In the genomic region with DNA sequence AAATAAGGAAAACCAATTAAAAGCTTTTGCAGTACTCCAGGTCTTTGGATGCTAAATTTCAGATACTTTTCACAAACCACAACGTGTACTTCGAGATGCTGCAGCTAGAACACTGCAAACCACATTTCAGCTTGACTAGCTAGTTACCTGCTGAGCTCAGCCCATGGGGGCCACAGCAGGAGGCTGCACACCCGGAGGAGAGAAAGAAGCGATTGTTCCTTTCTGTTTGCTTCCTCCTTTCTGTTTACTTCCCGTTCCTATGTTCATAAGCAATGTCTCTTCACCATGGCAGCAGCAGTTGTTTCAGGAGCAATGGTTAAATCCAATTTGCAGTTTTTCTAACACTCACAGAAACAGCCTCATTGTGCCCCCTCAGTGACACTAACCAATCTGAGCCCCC, we compare ENCODE assay signal across 1 cellular context.
A peak's percentile ranks its signal among the peaks of the same experiment; 100 is the strongest.
TF ChIP-seq lines count a peak whose summit lies in the region.

No MANE protein-coding gene starts in this region.

TF ChIP-seq in HepG2, 621 proteins besides CTCF, POLR2A, EP300 and RAD21 (continued from another document and continues in another):
- TF ChIP-seq PITX1 (CRISPR knock-in tag; IDR thresholded peaks at IDR 0.05) = no peak
- TF ChIP-seq CENPX (CRISPR knock-in tag; IDR thresholded peaks at IDR 0.05) = no peak
- TF ChIP-seq, protein P1, sequence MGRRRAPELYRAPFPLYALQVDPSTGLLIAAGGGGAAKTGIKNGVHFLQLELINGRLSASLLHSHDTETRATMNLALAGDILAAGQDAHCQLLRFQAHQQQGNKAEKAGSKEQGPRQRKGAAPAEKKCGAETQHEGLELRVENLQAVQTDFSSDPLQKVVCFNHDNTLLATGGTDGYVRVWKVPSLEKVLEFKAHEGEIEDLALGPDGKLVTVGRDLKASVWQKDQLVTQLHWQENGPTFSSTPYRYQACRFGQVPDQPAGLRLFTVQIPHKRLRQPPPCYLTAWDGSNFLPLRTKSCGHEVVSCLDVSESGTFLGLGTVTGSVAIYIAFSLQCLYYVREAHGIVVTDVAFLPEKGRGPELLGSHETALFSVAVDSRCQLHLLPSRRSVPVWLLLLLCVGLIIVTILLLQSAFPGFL (CRISPR knock-in tag; IDR thresholded peaks at IDR 0.05) = no peak
- 0 out of 2 replicates have a peak, but pooled peaks have one; percentile 20 for TF ChIP-seq ZNF264 (CRISPR knock-in tag; IDR thresholded peaks at IDR 0.05)
- TF ChIP-seq ZKSCAN8 (CRISPR knock-in tag; IDR thresholded peaks at IDR 0.05; ENCODE audit: borderline replicate concordance) = no peak; the same call in 1 of the 2 replicates
- TF ChIP-seq AGO2 (optimal IDR thresholded peaks at IDR 0.05; ENCODE audit: low read depth, low read length) = no peak
- no peak for TF ChIP-seq ZNF383 (CRISPR knock-in tag; IDR thresholded peaks at IDR 0.05; ENCODE audit: borderline replicate concordance)
- TF ChIP-seq NR2F1 (CRISPR knock-in tag; IDR thresholded peaks at IDR 0.05) = no peak
- TF ChIP-seq ZNF224 (CRISPR knock-in tag; IDR thresholded peaks at IDR 0.05) = no peak
- TF ChIP-seq ZNF280D (CRISPR knock-in tag; IDR thresholded peaks at IDR 0.05) = no peak
- no peak for TF ChIP-seq HIVEP1 (CRISPR knock-in tag; IDR thresholded peaks at IDR 0.05)
- TF ChIP-seq HMGA1 (CRISPR knock-in tag; conservative IDR thresholded peaks at IDR 0.05) = no peak
- no peak for TF ChIP-seq ZNF543 (CRISPR knock-in tag; IDR thresholded peaks at IDR 0.05)
- TF ChIP-seq FOXK2 (IDR thresholded peaks at IDR 0.05) = no peak
- no peak for TF ChIP-seq ATM (IDR thresholded peaks at IDR 0.05; ENCODE audit: borderline replicate concordance)
- 0 out of 2 replicates have a peak, but pooled peaks have one; percentile 53 for TF ChIP-seq ZNF567 (CRISPR knock-in tag; IDR thresholded peaks at IDR 0.05; ENCODE audit: borderline replicate concordance)
- TF ChIP-seq ZNF737 (CRISPR knock-in tag; IDR thresholded peaks at IDR 0.05; ENCODE audit: borderline replicate concordance) = no peak
- TF ChIP-seq ZNF414 (CRISPR knock-in tag; IDR thresholded peaks at IDR 0.05) = no peak
- TF ChIP-seq, protein P2, sequence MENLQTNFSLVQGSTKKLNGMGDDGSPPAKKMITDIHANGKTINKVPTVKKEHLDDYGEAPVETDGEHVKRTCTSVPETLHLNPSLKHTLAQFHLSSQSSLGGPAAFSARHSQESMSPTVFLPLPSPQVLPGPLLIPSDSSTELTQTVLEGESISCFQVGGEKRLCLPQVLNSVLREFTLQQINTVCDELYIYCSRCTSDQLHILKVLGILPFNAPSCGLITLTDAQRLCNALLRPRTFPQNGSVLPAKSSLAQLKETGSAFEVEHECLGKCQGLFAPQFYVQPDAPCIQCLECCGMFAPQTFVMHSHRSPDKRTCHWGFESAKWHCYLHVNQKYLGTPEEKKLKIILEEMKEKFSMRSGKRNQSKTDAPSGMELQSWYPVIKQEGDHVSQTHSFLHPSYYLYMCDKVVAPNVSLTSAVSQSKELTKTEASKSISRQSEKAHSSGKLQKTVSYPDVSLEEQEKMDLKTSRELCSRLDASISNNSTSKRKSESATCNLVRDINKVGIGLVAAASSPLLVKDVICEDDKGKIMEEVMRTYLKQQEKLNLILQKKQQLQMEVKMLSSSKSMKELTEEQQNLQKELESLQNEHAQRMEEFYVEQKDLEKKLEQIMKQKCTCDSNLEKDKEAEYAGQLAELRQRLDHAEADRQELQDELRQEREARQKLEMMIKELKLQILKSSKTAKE (CRISPR knock-in tag; IDR thresholded peaks at IDR 0.05; ENCODE audit: borderline replicate concordance) = no peak
- TF ChIP-seq ETS1 (CRISPR knock-in tag; IDR thresholded peaks at IDR 0.05) = no peak
- TF ChIP-seq HDAC2 (CRISPR knock-in tag; IDR thresholded peaks at IDR 0.05) = peak; percentile 59
- no peak for TF ChIP-seq RBM39 (IDR thresholded peaks at IDR 0.05; ENCODE audit: low read depth, low read length, poor library complexity, severe bottlenecking)
- TF ChIP-seq NAIF1 (CRISPR knock-in tag; IDR thresholded peaks at IDR 0.05; ENCODE audit: borderline replicate concordance) = no peak
- TF ChIP-seq, protein P3, sequence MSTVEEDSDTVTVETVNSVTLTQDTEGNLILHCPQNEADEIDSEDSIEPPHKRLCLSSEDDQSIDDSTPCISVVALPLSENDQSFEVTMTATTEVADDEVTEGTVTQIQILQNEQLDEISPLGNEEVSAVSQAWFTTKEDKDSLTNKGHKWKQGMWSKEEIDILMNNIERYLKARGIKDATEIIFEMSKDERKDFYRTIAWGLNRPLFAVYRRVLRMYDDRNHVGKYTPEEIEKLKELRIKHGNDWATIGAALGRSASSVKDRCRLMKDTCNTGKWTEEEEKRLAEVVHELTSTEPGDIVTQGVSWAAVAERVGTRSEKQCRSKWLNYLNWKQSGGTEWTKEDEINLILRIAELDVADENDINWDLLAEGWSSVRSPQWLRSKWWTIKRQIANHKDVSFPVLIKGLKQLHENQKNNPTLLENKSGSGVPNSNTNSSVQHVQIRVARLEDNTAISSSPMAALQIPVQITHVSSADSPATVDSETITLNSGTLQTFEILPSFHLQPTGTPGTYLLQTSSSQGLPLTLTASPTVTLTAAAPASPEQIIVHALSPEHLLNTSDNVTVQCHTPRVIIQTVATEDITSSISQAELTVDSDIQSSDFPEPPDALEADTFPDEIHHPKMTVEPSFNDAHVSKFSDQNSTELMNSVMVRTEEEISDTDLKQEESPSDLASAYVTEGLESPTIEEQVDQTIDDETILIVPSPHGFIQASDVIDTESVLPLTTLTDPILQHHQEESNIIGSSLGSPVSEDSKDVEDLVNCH (CRISPR knock-in tag; IDR thresholded peaks at IDR 0.05) = no peak
- TF ChIP-seq ZNF746 (CRISPR knock-in tag; IDR thresholded peaks at IDR 0.05) = no peak
- 0 out of 2 replicates have a peak, but pooled peaks have one; percentile 15 for TF ChIP-seq KDM1A (CRISPR knock-in tag; IDR thresholded peaks at IDR 0.05)
- no peak for TF ChIP-seq KDM5A (IDR thresholded peaks at IDR 0.05; ENCODE audit: borderline replicate concordance, low read length)
- no peak for TF ChIP-seq ZNF510 (CRISPR knock-in tag; IDR thresholded peaks at IDR 0.05; ENCODE audit: low read depth)
- TF ChIP-seq E2F1 (CRISPR knock-in tag; IDR thresholded peaks at IDR 0.05) = no peak
- no peak for TF ChIP-seq ZNF362 (CRISPR knock-in tag; IDR thresholded peaks at IDR 0.05; ENCODE audit: borderline replicate concordance)
- TF ChIP-seq ZNF572 (CRISPR knock-in tag; IDR thresholded peaks at IDR 0.05) = no peak
- TF ChIP-seq IKZF1 (IDR thresholded peaks at IDR 0.05) = no peak
- no peak for TF ChIP-seq SRSF4 (IDR thresholded peaks at IDR 0.05; ENCODE audit: low read depth, low read length, poor library complexity, severe bottlenecking)
- TF ChIP-seq BCL6 (CRISPR knock-in tag; IDR thresholded peaks at IDR 0.05) = peak; percentile 49
- no peak for TF ChIP-seq TRAFD1 (CRISPR knock-in tag; IDR thresholded peaks at IDR 0.05; ENCODE audit: borderline replicate concordance)
- TF ChIP-seq ZNF468 (CRISPR knock-in tag; IDR thresholded peaks at IDR 0.05) = no peak
- 0 out of 2 replicates have a peak, but pooled peaks have one; percentile 35 for TF ChIP-seq ZFP36L1 (CRISPR knock-in tag; IDR thresholded peaks at IDR 0.05)
- no peak for TF ChIP-seq ZNF713 (CRISPR knock-in tag; IDR thresholded peaks at IDR 0.05)
- no peak for TF ChIP-seq TOPORS (CRISPR knock-in tag; IDR thresholded peaks at IDR 0.05)
- no peak for TF ChIP-seq PRPF4 (IDR thresholded peaks at IDR 0.05; ENCODE audit: low read depth, low read length, poor library complexity, severe bottlenecking)
- TF ChIP-seq EHMT2 (IDR thresholded peaks at IDR 0.05; ENCODE audit: borderline replicate concordance, low read depth, low read length) = no peak
- TF ChIP-seq ZNF776 (CRISPR knock-in tag; IDR thresholded peaks at IDR 0.05) = no peak
- TF ChIP-seq NONO (IDR thresholded peaks at IDR 0.05) = no peak
- no peak for TF ChIP-seq NONO (CRISPR knock-in tag; conservative IDR thresholded peaks at IDR 0.05)
- TF ChIP-seq, protein P4, sequence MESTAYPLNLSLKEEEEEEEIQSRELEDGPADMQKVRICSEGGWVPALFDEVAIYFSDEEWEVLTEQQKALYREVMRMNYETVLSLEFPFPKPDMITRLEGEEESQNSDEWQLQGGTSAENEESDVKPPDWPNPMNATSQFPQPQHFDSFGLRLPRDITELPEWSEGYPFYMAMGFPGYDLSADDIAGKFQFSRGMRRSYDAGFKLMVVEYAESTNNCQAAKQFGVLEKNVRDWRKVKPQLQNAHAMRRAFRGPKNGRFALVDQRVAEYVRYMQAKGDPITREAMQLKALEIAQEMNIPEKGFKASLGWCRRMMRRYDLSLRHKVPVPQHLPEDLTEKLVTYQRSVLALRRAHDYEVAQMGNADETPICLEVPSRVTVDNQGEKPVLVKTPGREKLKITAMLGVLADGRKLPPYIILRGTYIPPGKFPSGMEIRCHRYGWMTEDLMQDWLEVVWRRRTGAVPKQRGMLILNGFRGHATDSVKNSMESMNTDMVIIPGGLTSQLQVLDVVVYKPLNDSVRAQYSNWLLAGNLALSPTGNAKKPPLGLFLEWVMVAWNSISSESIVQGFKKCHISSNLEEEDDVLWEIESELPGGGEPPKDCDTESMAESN (CRISPR knock-in tag; conservative IDR thresholded peaks at IDR 0.05) = no peak
- TF ChIP-seq ARNT (IDR thresholded peaks at IDR 0.05) = no peak
- no peak for TF ChIP-seq ZNF616 (CRISPR knock-in tag; IDR thresholded peaks at IDR 0.05; ENCODE audit: low read depth)
- TF ChIP-seq, protein P5, sequence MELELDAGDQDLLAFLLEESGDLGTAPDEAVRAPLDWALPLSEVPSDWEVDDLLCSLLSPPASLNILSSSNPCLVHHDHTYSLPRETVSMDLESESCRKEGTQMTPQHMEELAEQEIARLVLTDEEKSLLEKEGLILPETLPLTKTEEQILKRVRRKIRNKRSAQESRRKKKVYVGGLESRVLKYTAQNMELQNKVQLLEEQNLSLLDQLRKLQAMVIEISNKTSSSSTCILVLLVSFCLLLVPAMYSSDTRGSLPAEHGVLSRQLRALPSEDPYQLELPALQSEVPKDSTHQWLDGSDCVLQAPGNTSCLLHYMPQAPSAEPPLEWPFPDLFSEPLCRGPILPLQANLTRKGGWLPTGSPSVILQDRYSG (CRISPR knock-in tag; IDR thresholded peaks at IDR 0.05) = no peak
- no peak for TF ChIP-seq ZSCAN22 (CRISPR knock-in tag; IDR thresholded peaks at IDR 0.05)
- peak; percentile 71 for TF ChIP-seq ERF (CRISPR knock-in tag; IDR thresholded peaks at IDR 0.05)
